Comparison of ENCODE assay signal across 34 cellular contexts in the genomic region with DNA sequence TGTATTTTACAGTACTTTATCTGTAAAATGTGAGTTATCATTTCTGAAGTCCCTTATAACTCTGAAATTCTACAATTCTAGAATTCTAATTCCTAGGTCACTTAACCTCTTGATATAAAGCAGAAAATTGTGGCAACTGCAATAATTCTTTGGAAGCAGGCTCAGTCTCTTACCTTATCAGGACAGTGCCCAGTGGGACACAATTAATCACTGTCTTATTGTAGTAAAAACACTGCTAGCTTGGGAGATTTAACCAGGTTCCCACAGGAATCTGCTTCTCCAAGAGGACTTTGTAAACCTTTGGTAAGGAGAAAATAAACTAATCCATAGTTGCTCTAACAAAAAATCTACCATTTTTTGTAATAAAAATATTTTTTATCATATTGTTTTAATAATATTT. TPM values are rescaled to one million over a fixed set of nuclear protein-coding genes. Genes with fewer than 3 reads are reported as not detected.
"Had no signal": no experiment of that assay in that cellular context is flagged by ENCODE, and none has a peak within 500 bp of the region (broad histone marks: within the 10 kb centered on the region; RNA-seq: fewer than 3 reads in every experiment).

No MANE protein-coding gene starts in this region.

- H3K4me1 ChIP-seq: Peyer's patch had no signal

- H3K4me3 ChIP-seq: Peyer's patch, SJSA1 had no signal

- H3K27ac ChIP-seq: brain microvascular endothelial cell, Peyer's patch, SJSA1, WERI-Rb-1 had no signal

- DNase-seq: activated CD4-positive, alpha-beta memory T cell treated with anti-CD3 and anti-CD28 coated beads, Interleukin-2, amount 10 ng/mL, durations not matched to agents 7 days and 5 days; activated CD4-positive, alpha-beta T cell treated with anti-CD3 and anti-CD28 coated beads for 1 hour; activated CD4-positive, alpha-beta T cell treated with anti-CD3 and anti-CD28 coated beads for 48 hours; activated CD4-positive, CD25-positive, alpha-beta regulatory T cell; activated gamma-delta T cell treated with Interleukin-2 at 50 U/mL for 16 hours; activated naive CD4-positive, alpha-beta T cell treated with anti-CD3 and anti-CD28 coated beads, Interleukin-2, amount 10 ng/mL, durations not matched to agents 7 days and 5 days; activated naive CD8-positive, alpha-beta T cell treated with anti-CD3 and anti-CD28 coated beads, Interleukin-2, amount 50 U/mL, for 24 hours; activated T-cell treated with anti-CD3 and anti-CD28 coated beads, Interleukin-2, amount 50 U/mL, for 1 hour; activated T-cell treated with anti-CD3 and anti-CD28 coated beads, Interleukin-2, amount 50 U/mL, for 72 hours; amniotic stem cell; aorta; brain microvascular endothelial cell; central memory CD4-positive, alpha-beta T cell; Karpas-422; NCI-H1048; NCI-H1105 treated with DMSO at 0.1 percent for 48 hours; NCI-H1436; NCI-H1694 treated with DMSO at 0.1 percent for 48 hours; NCI-H2029; NCI-H2171 treated with DMSO at 0.1 percent for 48 hours; NCI-H2227 treated with DMSO at 0.1 percent for 48 hours; NCI-H446; NCI-H510A treated with DMSO at 0.1 percent for 48 hours; NCI-H526 treated with DMSO at 0.1 percent for 48 hours; Peyer's patch; RPMI8226; SHP77 treated with DMSO at 0.1 percent for 48 hours; T1000; WERI-Rb-1 had no signal

- H3K36me3 ChIP-seq: brain microvascular endothelial cell, Peyer's patch, SJSA1, WERI-Rb-1 had no signal

- H3K27me3 ChIP-seq: brain microvascular endothelial cell, Peyer's patch, SJSA1 had no signal

- ATAC-seq: activated naive CD8-positive, alpha-beta T cell treated with anti-CD3 and anti-CD28 coated beads, Interleukin-2, amount 50 U/mL, for 24 hours; activated T-cell treated with anti-CD3 and anti-CD28 coated beads, Interleukin-2, amount 50 U/mL, for 72 hours had no signal

- H3K9me3 ChIP-seq: Peyer's patch, SJSA1 had no signal

RNA-seq across cellular contexts. Expression of a gene that starts 18.3 kb away (rescaled TPM):
- total RNA-seq: activated CD4-positive, alpha-beta memory T cell treated with anti-CD3 and anti-CD28 coated beads, Interleukin-2, amount 10 ng/mL, durations not matched to agents 7 days and 5 days; activated CD8-positive, alpha-beta memory T cell treated with anti-CD3 and anti-CD28 coated beads for 36 hours; MCF 10A; Peyer's patch; T-helper 1 cell treated with Interleukin-12 subunit alpha and Interleukin-12 subunit beta and Interleukin-4 antibody, amounts not matched to agents 30 ng/mL and 1 ng/mL, for 36 hours; T-helper 2 cell treated with Interferon-gamma antibody and Interleukin-4, amounts not matched to agents 100 ng/mL and 5 ng/mL, for 36 hours had no signal
